Comparison of ENCODE assay signal across 8 cellular contexts in genomic region chr18:11946756-11947155, GRCh38. TPM values are rescaled to one million over a fixed set of nuclear protein-coding genes. Genes with fewer than 3 reads are reported as not detected.
DNase-seq lines count a peak whose midpoint lies in the region; ATAC-seq and TF ChIP-seq lines count a peak whose summit lies in the region.

No MANE protein-coding gene starts in this region.

- H3K9me3 Mint-ChIP-seq in CD14-positive monocyte (peaks cover 0 to 2% (median 0%) of the 10 kb centered on the region in 7 donors), MCF 10A (ENCODE audit: unreplicated experiment) (no peaks in the 10 kb centered on the region)

- DNase-seq in CD14-positive monocyte (ENCODE audit: low spot score) (no peak), HK-2 (ENCODE audit: unreplicated experiment) (peak; percentile 31), MCF 10A (ENCODE audit: unreplicated experiment) (peak; percentile 49), lung microvascular endothelial cell (ENCODE audit: low read depth in 2 of 2) (peak; percentile 10 to 78), upper lobe of right lung (no peak), Ammon's horn (ENCODE audit: low spot score) (no peak)

- peak overlapping the region; percentile 98 for H3K27ac ChIP-seq in upper lobe of right lung

- TF ChIP-seq CTCF in CD14-positive monocyte (IDR thresholded peaks at IDR 0.05): no peak
- TF ChIP-seq CTCF in MCF 10A (IDR thresholded peaks at IDR 0.05; ENCODE audit: unreplicated experiment): no peak
- TF ChIP-seq CTCF in upper lobe of right lung (IDR thresholded peaks at IDR 0.05): no peak

- intact Hi-C loops in CD14-positive monocyte (cut with micrococcal nuclease): loop anchor here (5.0 kb wide), 1 partner anchor 36 kb away; the partner anchor contains the start of gene IMPA2 (in 2 of the 2)
- intact Hi-C loops in MCF 10A (cut with micrococcal nuclease): loop anchor here (1.0 kb wide), 1 partner anchor 35 kb away; the partner anchor contains the start of gene IMPA2
- intact Hi-C loops in upper lobe of right lung (cut with DNase I): no loop called here

- no peaks in the 10 kb centered on the region for H3K9me3 ChIP-seq in upper lobe of right lung

- no peak for ATAC-seq in upper lobe of right lung
- no peak for ATAC-seq in HG02678 (IDR thresholded peaks at IDR 0.05; ENCODE audit: unreplicated experiment)
- no peak for ATAC-seq in HG03439 (IDR thresholded peaks at IDR 0.05; ENCODE audit: unreplicated experiment)

- peaks cover 0 to 2% (median 0%) of the 10 kb centered on the region in 3 donors for H3K27me3 Mint-ChIP-seq in CD14-positive monocyte (ENCODE audit: low read depth in 3 of 3)
- no peaks in the 10 kb centered on the region for H3K27me3 Mint-ChIP-seq in MCF 10A (ENCODE audit: insufficient read depth, unreplicated experiment)

- POLR2A ChIA-PET in MCF 10A (lab: Yijun Ruan, JAX): interaction anchor here (0.6 to 4.5 kb wide), 19 partner anchors 9 to 431 kb away, joined by 3 to 77 read pairs (median 4); partner anchors contain the start of genes AFG3L2 and IMPA2

- H3K36me3 Mint-ChIP-seq in CD14-positive monocyte (no peaks in the 10 kb centered on the region), MCF 10A (ENCODE audit: insufficient read depth, unreplicated experiment) (no peaks in the 10 kb centered on the region)

- CTCF ChIA-PET in MCF 10A (lab: Yijun Ruan, JAX): interaction anchor here (0.6 to 20.4 kb wide), 5 partner anchors 8 to 78 kb away, joined by 3 to 458 read pairs (median 4); no protein-coding TSS in a partner anchor

- H3K27ac Mint-ChIP-seq in CD14-positive monocyte (peak overlapping the region; percentile 75 to 97 (median 90)), MCF 10A (ENCODE audit: low read depth, unreplicated experiment) (peak overlapping the region; percentile 95)

- no peaks in the 10 kb centered on the region for H3K36me3 ChIP-seq in upper lobe of right lung

- BruUV-seq in MCF 10A (replicated peaks; lab: Mats Ljungman, UMichigan): TSS peak; percentile 68

- no peaks in the 10 kb centered on the region for H3K27me3 ChIP-seq in upper lobe of right lung

- H3K4me3 Mint-ChIP-seq in CD14-positive monocyte (peak overlapping the region; percentile 63 to 96), MCF 10A (ENCODE audit: unreplicated experiment) (peak overlapping the region; percentile 66)

- H3K4me3 ChIP-seq in upper lobe of right lung: peak overlapping the region; percentile 60

- H3K4me1 Mint-ChIP-seq in CD14-positive monocyte (peaks cover 29% of the 10 kb centered on the region), MCF 10A (ENCODE audit: insufficient read depth, unreplicated experiment) (peaks cover 29% of the 10 kb centered on the region)

- H3K4me1 ChIP-seq in upper lobe of right lung: peaks cover 29% of the 10 kb centered on the region

RNA-seq across cellular contexts. Expression of gene IMPA2, which starts 34.6 kb away (rescaled TPM):
- 100 to 1,000 TPM; 145 to 186 TPM for polyA plus RNA-seq in CD14-positive monocyte
- total RNA-seq in MCF 10A (2022): 8.8 and 12.8 TPM in 2 replicates
- total RNA-seq in lung microvascular endothelial cell: 3.1 and 11.1 TPM in 2 replicates
- total RNA-seq in upper lobe of right lung: 54.6 TPM

RNA-seq across cellular contexts. Expression of gene MPPE1, which starts 38.6 kb away (rescaled TPM):
- 10 to 100 TPM; 53.4 to 92.3 TPM for polyA plus RNA-seq in CD14-positive monocyte
- 15.7 and 24.7 TPM in 2 replicates for total RNA-seq in MCF 10A (2022)
- 11.6 and 13.9 TPM in 2 replicates for total RNA-seq in lung microvascular endothelial cell
- 67.0 TPM for total RNA-seq in upper lobe of right lung

Comparison
In these comparisons a context has a peak if more than half of its experiments do, and no peak if none do; other contexts are left out.
1. DNase-seq: peak in HK-2 (single experiment), MCF 10A (single experiment) and lung microvascular endothelial cell (2 of 2); none in CD14-positive monocyte (single experiment), upper lobe of right lung (single experiment) and Ammon's horn (single experiment).